ENCODE assay signal across 1 cellular context in genomic region chr2:199804831-199805230, GRCh38.
TF ChIP-seq lines count a peak whose summit lies in the region.

No MANE protein-coding gene starts in this region.

TF ChIP-seq in GM23338, 12 proteins besides CTCF, POLR2A, EP300 and RAD21 (continued from another document):
- TF ChIP-seq ZNF462 (CRISPR knock-in tag; IDR thresholded peaks at IDR 0.05) (no peak), STAT1 (IDR thresholded peaks at IDR 0.05; ENCODE audit: unreplicated experiment) (no peak), CREB1 (CRISPR knock-in tag; IDR thresholded peaks at IDR 0.05; ENCODE audit: low read depth) (no peak), JUNB (IDR thresholded peaks at IDR 0.05; ENCODE audit: unreplicated experiment) (no peak), ZNF331 (CRISPR knock-in tag; IDR thresholded peaks at IDR 0.05; ENCODE audit: low read depth) (no peak)
TF ChIP-seq in GM23338: peak in this region for 0.
